Comparison of ENCODE assay signal across 8 cellular contexts in the genomic region with DNA sequence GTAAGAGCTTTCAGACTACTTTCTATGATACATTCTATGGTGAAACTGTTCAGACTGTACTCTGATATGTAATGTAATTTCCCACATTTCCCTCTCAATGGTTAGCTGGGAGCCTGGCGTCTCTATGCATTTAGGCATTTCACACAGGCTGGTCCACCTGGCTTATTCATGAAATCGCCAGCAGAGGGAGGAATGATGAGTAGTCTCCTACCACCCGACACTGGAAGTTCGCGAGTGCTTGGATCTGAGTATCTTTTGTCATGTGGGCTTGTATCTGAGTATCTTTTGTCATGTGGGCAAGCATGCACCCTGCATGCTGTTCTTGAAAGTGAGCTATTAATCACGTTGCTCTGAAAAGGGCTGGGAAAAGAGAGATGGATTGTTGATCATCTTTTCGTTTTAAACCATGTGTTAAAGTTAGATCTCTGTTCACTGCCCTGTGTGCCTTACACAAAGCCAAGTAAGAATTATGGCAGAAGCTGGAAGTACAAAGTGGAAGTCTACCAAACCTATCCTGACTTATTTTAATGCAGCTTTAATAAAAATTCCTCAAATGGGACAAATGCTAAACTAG.
DNase-seq lines count a peak whose midpoint lies in the region; ATAC-seq and TF ChIP-seq lines count a peak whose summit lies in the region.

No MANE protein-coding gene starts in this region.

- intact Hi-C loops in esophagus squamous epithelium (cut with DNase I), result no loop called here
- intact Hi-C loops in prostate gland (cut with DNase I), result no loop called here

- H3K27ac ChIP-seq in esophagus squamous epithelium, result no peak overlapping the region
- no peak overlapping the region for H3K27ac ChIP-seq in prostate gland

- WGBS in esophagus squamous epithelium, 2 donors, result 53 to 81% methylated on average over 7 of the region's 7 CpGs
- WGBS in prostate gland, result 58% methylated on average over 7 of the region's 7 CpGs

- H3K9ac ChIP-seq in NT2/D1 (ENCODE audit: insufficient read length, low read depth), result no peak overlapping the region

- TF ChIP-seq POLR2A in esophagus squamous epithelium (IDR thresholded peaks at IDR 0.05) (no peak), prostate gland (IDR thresholded peaks at IDR 0.05) (no peak)

- ATAC-seq in HG03039 (IDR thresholded peaks at IDR 0.05; ENCODE audit: unreplicated experiment), result no peak

- H3K36me3 ChIP-seq in NT2/D1 (ENCODE audit: insufficient read depth, insufficient read length, low read length) (no peaks in the 10 kb centered on the region), esophagus squamous epithelium (no peaks in the 10 kb centered on the region), prostate gland (no peaks in the 10 kb centered on the region)

- TF ChIP-seq CTCF in AG09319 (IDR thresholded peaks at IDR 0.05; ENCODE audit: low read depth, low read length) (peak; percentile 28), GM20000 (IDR thresholded peaks at IDR 0.05; ENCODE audit: extremely low read depth, missing control alignments) (peak; percentile 23), esophagus squamous epithelium (IDR thresholded peaks at IDR 0.05) (peak in 4 of 6 experiments; percentile 16 to 29 (median 23)), prostate gland (IDR thresholded peaks at IDR 0.05) (peak in 2 of 4 experiments; percentile 11 to 37)

- no peaks in the 10 kb centered on the region for H3K9me3 ChIP-seq in NT2/D1 (ENCODE audit: insufficient read depth, low read length)
- no peaks in the 10 kb centered on the region for H3K9me3 ChIP-seq in esophagus squamous epithelium
- H3K9me3 ChIP-seq in prostate gland, result no peaks in the 10 kb centered on the region

- H3K4me3 ChIP-seq in NT2/D1 (ENCODE audit: insufficient read length, low read depth), result no peak overlapping the region
- H3K4me3 ChIP-seq in esophagus squamous epithelium, result no peak overlapping the region
- H3K4me3 ChIP-seq in prostate gland, result no peak overlapping the region

- DNase-seq in AG09319 (ENCODE audit: extremely low read depth, low read depth) (no peak), GM20000 (ENCODE audit: low spot score) (no peak), NT2/D1 (ENCODE audit: low read depth, low spot score) (peak; percentile 55), esophagus squamous epithelium (lab: John Stamatoyannopoulos, UW) (no peak), prostate gland (ENCODE audit: low spot score) (peak; percentile 11), Ammon's horn (ENCODE audit: low spot score) (no peak), NCI-H510A treated with DMSO at 0.1 percent for 48 hours (lab: John Stamatoyannopoulos, UW) (no peak)

- no peaks in the 10 kb centered on the region for H3K4me1 ChIP-seq in NT2/D1 (ENCODE audit: insufficient read depth, insufficient read length)
- H3K4me1 ChIP-seq in esophagus squamous epithelium, result peaks cover 0 to 7% (median 0%) of the 10 kb centered on the region in 3 donors
- no peaks in the 10 kb centered on the region for H3K4me1 ChIP-seq in prostate gland (replicated peaks)

- H3K27me3 ChIP-seq in NT2/D1 (ENCODE audit: insufficient read depth, insufficient read length), result no peaks in the 10 kb centered on the region
- H3K27me3 ChIP-seq in esophagus squamous epithelium, result no peaks in the 10 kb centered on the region
- no peaks in the 10 kb centered on the region for H3K27me3 ChIP-seq in prostate gland (replicated peaks; ENCODE audit: insufficient read depth)

Comparison
In these comparisons a context has a peak if more than half of its experiments do, and no peak if none do; other contexts are left out.
1. DNase-seq: peak in NT2/D1 (single experiment) and prostate gland (single experiment); none in AG09319 (single experiment), GM20000 (single experiment), esophagus squamous epithelium (single experiment), Ammon's horn (single experiment) and NCI-H510A treated with DMSO at 0.1 percent for 48 hours (single experiment).